11 cellular contexts compared by ENCODE assay signal in genomic region chr2:206245178-206245778, GRCh38. TPM values are rescaled to one million over a fixed set of nuclear protein-coding genes. Genes with fewer than 3 reads are reported as not detected.
DNase-seq lines count a peak whose midpoint lies in the region; ATAC-seq and TF ChIP-seq lines count a peak whose summit lies in the region.
"Had no signal": no experiment of that assay in that cellular context is flagged by ENCODE, and none has a peak within 500 bp of the region (broad histone marks: within the 10 kb centered on the region; RNA-seq: fewer than 3 reads in every experiment).

No MANE protein-coding gene starts in this region.

- H4K20me1 ChIP-seq in OCI-LY3 (ENCODE audit: insufficient read depth, low read length) (no peaks in the 10 kb centered on the region), mammary epithelial cell (ENCODE audit: insufficient read depth, low read length) (no peaks in the 10 kb centered on the region)

- BruUV-seq in mammary epithelial cell (replicated peaks; lab: Mats Ljungman, UMichigan) = no TSS peak

- in situ Hi-C loops in mammary epithelial cell (cut with MboI; ENCODE audit: low sequenced_read_pairs in 2 of 2) = no loop called here

- H3K27me3 ChIP-seq in OCI-LY3 (ENCODE audit: low read depth, low read length) (no peaks in the 10 kb centered on the region), mammary epithelial cell (ENCODE audit: insufficient read depth, low read length) (peaks cover 4% of the 10 kb centered on the region), right atrium auricular region (no peaks in the 10 kb centered on the region), tibial nerve (peaks cover 0 to 15% of the 10 kb centered on the region in 2 donors)

- H3K4me1 ChIP-seq in OCI-LY3 (ENCODE audit: low read length) (peaks cover 18% of the 10 kb centered on the region), mammary epithelial cell (ENCODE audit: insufficient read depth, low read length) (no peaks in the 10 kb centered on the region), right atrium auricular region (no peaks in the 10 kb centered on the region), tibial nerve (no peaks in the 10 kb centered on the region)

- H3K4me2 ChIP-seq in OCI-LY3 (ENCODE audit: low read length) = peak overlapping the region; percentile 72
- H3K4me2 ChIP-seq in mammary epithelial cell (ENCODE audit: insufficient read depth, low read depth, low read length) = no peak overlapping the region

- H3K36me3 ChIP-seq in OCI-LY3 (replicated peaks; ENCODE audit: low read depth, low read length) (no peaks in the 10 kb centered on the region), mammary epithelial cell (ENCODE audit: insufficient read depth, low read length) (no peaks in the 10 kb centered on the region), right atrium auricular region (no peaks in the 10 kb centered on the region), tibial nerve (no peaks in the 10 kb centered on the region)

- no peak for TF ChIP-seq POLR2A in tibial nerve (IDR thresholded peaks at IDR 0.05)

- peak; percentile 54 for ATAC-seq in GM19372 (IDR thresholded peaks at IDR 0.05; ENCODE audit: low read depth, unreplicated experiment)
- peak; percentile 28 for ATAC-seq in HG02970 (IDR thresholded peaks at IDR 0.05; ENCODE audit: low FRiP score, unreplicated experiment)

- TF ChIP-seq EP300 in tibial nerve (IDR thresholded peaks at IDR 0.05) = no peak

- CTCF ChIA-PET in mammary epithelial cell (lab: Charles Lee; ENCODE audit: low non-redundant PET) = no interaction called here

- peak overlapping the region; percentile 56; the same call in 1 of the 2 replicates for H2AFZ ChIP-seq in OCI-LY3 (ENCODE audit: low read depth, low read length)
- H2AFZ ChIP-seq in mammary epithelial cell (ENCODE audit: low read depth, low read length) = no peak overlapping the region

- no peak for DNase-seq in mammary epithelial cell
- no peak for DNase-seq in right atrium auricular region (ENCODE audit: low spot score)
- no peak for DNase-seq in activated CD8-positive, alpha-beta memory T cell treated with anti-CD3 and anti-CD28 coated beads for 24 hours
- DNase-seq in tibial nerve (ENCODE audit: low spot score in 2 of 2) = no peak
- DNase-seq: activated T-cell treated with anti-CD3 and anti-CD28 coated beads, Interleukin-2, amount 50 U/mL, for 24 hours; NCI-H226; posterior cingulate gyrus had no signal

- H3K9me3 ChIP-seq in OCI-LY3 (ENCODE audit: insufficient read depth, low read length) (no peaks in the 10 kb centered on the region), mammary epithelial cell (replicated peaks; ENCODE audit: insufficient read depth, low read length) (no peaks in the 10 kb centered on the region), right atrium auricular region (no peaks in the 10 kb centered on the region), tibial nerve (no peaks in the 10 kb centered on the region)

- no peaks in the 10 kb centered on the region for H3K79me2 ChIP-seq in OCI-LY3 (ENCODE audit: low read length)
- H3K79me2 ChIP-seq in mammary epithelial cell (ENCODE audit: insufficient read depth, low read length) = no peaks in the 10 kb centered on the region

- H3K9ac ChIP-seq in OCI-LY3 (ENCODE audit: low read length) (peak overlapping the region; percentile 36; the same call in 1 of the 2 replicates), mammary epithelial cell (ENCODE audit: insufficient read depth, low read length) (no peak overlapping the region)

- intact Hi-C loops in mammary epithelial cell (cut with micrococcal nuclease) = no loop called here

- dilution Hi-C loops in mammary epithelial cell (cut with HindIII; ENCODE audit: low sequenced_read_pairs) = no loop called here

- 80% methylated on average over 3 of the region's 6 CpGs for WGBS in mammary epithelial cell (ENCODE audit: low coverage, missing lambda C conversion rate)
- WGBS in tibial nerve, 2 donors = 73 to 80% methylated on average over 6 of the region's 6 CpGs

- TF ChIP-seq CTCF in OCI-LY3 (IDR thresholded peaks at IDR 0.05; ENCODE audit: low read depth, low read length) (no peak), mammary epithelial cell (conservative IDR thresholded peaks at IDR 0.05 in 1 of 2, IDR thresholded peaks at IDR 0.05 in 1 of 2; ENCODE audit: extremely low read depth in 1 of 2, insufficient read depth in 1 of 2, low read depth in 1 of 2, low read length in 2 of 2) (no peak), right atrium auricular region (IDR thresholded peaks at IDR 0.05) (no peak), tibial nerve (IDR thresholded peaks at IDR 0.05) (no peak)

- H3K27ac ChIP-seq in OCI-LY3 (ENCODE audit: low read length) (peak overlapping the region; percentile 91), mammary epithelial cell (ENCODE audit: insufficient read depth, low read depth, low read length) (no peak overlapping the region), right atrium auricular region (no peak overlapping the region), tibial nerve (no peak overlapping the region)

- H3K4me3 ChIP-seq in GM08714 (ENCODE audit: low read length) (peak overlapping the region; percentile 22; the same call in 1 of the 2 replicates), OCI-LY3 (ENCODE audit: low read length) (peak overlapping the region; percentile 42; the same call in 1 of the 2 replicates), mammary epithelial cell (replicated peaks in 1 of 3; ENCODE audit: insufficient read depth in 1 of 3, low read depth in 2 of 3, low read length in 3 of 3) (no peak overlapping the region), right atrium auricular region (no peak overlapping the region), tibial nerve (no peak overlapping the region)

RNA-seq across cellular contexts. Expression of gene ZDBF2, which starts 29.2 kb away (rescaled TPM):
- 10 to 100 TPM; 11.0 to 13.3 TPM for total RNA-seq in mammary epithelial cell
- 1.5 TPM for polyA plus RNA-seq in mammary epithelial cell
- polyA minus RNA-seq in mammary epithelial cell = 3.7 TPM
- total RNA-seq in right atrium auricular region = 10 to 100 TPM in 1 of 2 donors, 1 to 10 TPM in 1; 7.2 to 10.6 TPM
- total RNA-seq in tibial nerve = 10 to 100 TPM in 3 of 4 donors, 1 to 10 TPM in 1; 9.0 to 16.1 (median 13.0) TPM

Comparison
In these comparisons a context has a peak if more than half of its experiments do, and no peak if none do; other contexts are left out.
1. H3K4me3 ChIP-seq: peak in GM08714 (single experiment) and OCI-LY3 (single experiment); none in mammary epithelial cell (0 of 3), right atrium auricular region (0 of 2) and tibial nerve (0 of 4).